12 cellular contexts compared by ENCODE assay signal in genomic region chr19:11433526-11433925, GRCh38. TPM values are rescaled to one million over a fixed set of nuclear protein-coding genes. Genes with fewer than 3 reads are reported as not detected.
DNase-seq lines count a peak whose midpoint lies in the region; ATAC-seq, FAIRE-seq and TF ChIP-seq lines count a peak whose summit lies in the region.
"Not testable (repeated sequence)": the region's sequence is repeated elsewhere in the genome, so short reads cannot be mapped to it uniquely, and the experiment has no call there.
"Had no signal": no experiment of that assay in that cellular context is flagged by ENCODE, and none has a peak within 500 bp of the region (broad histone marks: within the 10 kb centered on the region; RNA-seq: fewer than 3 reads in every experiment).

No MANE protein-coding gene starts in this region.

- H3K9me3 Mint-ChIP-seq in activated T-helper 1 cell treated with anti-CD3 and anti-CD28 coated beads, Interleukin-12 subunit alpha, Interleukin-12 subunit beta, Interleukin-2, Interleukin-4 antibody, amounts not matched to agents 30 ng/mL and 10 ng/mL and 1 ng/mL, durations not matched to agents 14 hours and 24 hours and 36 hours; stimulated activated effector memory CD8-positive, alpha-beta T cell treated with anti-CD3 and anti-CD28 coated beads, Interleukin-12 subunit alpha, Interleukin-12 subunit beta, amount 100 ng/mL, for 72 hours: not testable (repeated sequence)

- H3K27ac Mint-ChIP-seq in T-helper 17 cell, result peak overlapping the region; percentile 91
- not testable (repeated sequence) for H3K27ac Mint-ChIP-seq in activated T-helper 1 cell treated with anti-CD3 and anti-CD28 coated beads, Interleukin-12 subunit alpha, Interleukin-12 subunit beta, Interleukin-2, Interleukin-4 antibody, amounts not matched to agents 30 ng/mL and 10 ng/mL and 1 ng/mL, durations not matched to agents 14 hours and 24 hours and 36 hours; stimulated activated effector memory CD8-positive, alpha-beta T cell treated with anti-CD3 and anti-CD28 coated beads, Interleukin-12 subunit alpha, Interleukin-12 subunit beta, amount 100 ng/mL, for 72 hours

- CTCF ChIA-PET in HEK293 (lab: Yijun Ruan, JAX), result interaction anchor here (0.7 to 4.3 kb wide), 2 partner anchors 12 to 51 kb away, joined by 4 to 66 read pairs; partner anchors contain the start of gene EPOR
- CTCF ChIA-PET in K562 (lab: Yijun Ruan, JAX; ENCODE audit: low intra/inter-chr PET ratio), result not testable (repeated sequence)

- H3K36me3 ChIP-seq in HEK293 (ENCODE audit: control insufficient read depth in 2 of 2, insufficient read depth in 1 of 2, low read length in 2 of 2), result peaks cover 6 to 21% of the 10 kb centered on the region in 2 experiments; a peak in 2 of 3 replicates
- peaks cover 22% of the 10 kb centered on the region for H3K36me3 ChIP-seq in K562 (ENCODE audit: control insufficient read depth, insufficient read depth, low read length)

- not testable (repeated sequence) for H3K27me3 Mint-ChIP-seq in T-helper 17 cell; activated T-helper 1 cell treated with anti-CD3 and anti-CD28 coated beads, Interleukin-12 subunit alpha, Interleukin-12 subunit beta, Interleukin-2, Interleukin-4 antibody, amounts not matched to agents 30 ng/mL and 10 ng/mL and 1 ng/mL, durations not matched to agents 14 hours and 24 hours and 36 hours (ENCODE audit: insufficient read depth)

- not testable (repeated sequence) for TF ChIP-seq CTCF in HEK293 (tag by site-specific recombination; IDR thresholded peaks at IDR 0.05); K562 (IDR thresholded peaks at IDR 0.05 in 2 of 3, conservative IDR thresholded peaks at IDR 0.05 in 1 of 3; ENCODE audit: insufficient read depth in 2 of 3, low read depth in 1 of 3, low read length in 3 of 3)

- in situ Hi-C loops in K562 (cut with MboI), result not testable (repeated sequence)

- not testable (repeated sequence) for H3K36me3 Mint-ChIP-seq in T-helper 17 cell (ENCODE audit: low read depth)
- H3K36me3 Mint-ChIP-seq in activated T-helper 1 cell treated with anti-CD3 and anti-CD28 coated beads, Interleukin-12 subunit alpha, Interleukin-12 subunit beta, Interleukin-2, Interleukin-4 antibody, amounts not matched to agents 30 ng/mL and 10 ng/mL and 1 ng/mL, durations not matched to agents 14 hours and 24 hours and 36 hours (ENCODE audit: low read depth), result peaks cover 14% of the 10 kb centered on the region
- peaks cover 47% of the 10 kb centered on the region for H3K36me3 Mint-ChIP-seq in stimulated activated effector memory CD8-positive, alpha-beta T cell treated with anti-CD3 and anti-CD28 coated beads, Interleukin-12 subunit alpha, Interleukin-12 subunit beta, amount 100 ng/mL, for 72 hours

- H3K79me2 ChIP-seq in K562 (ENCODE audit: control insufficient read depth, insufficient read depth, low read length), result peaks cover 20% of the 10 kb centered on the region

- TF ChIP-seq RAD21 in K562 (CRISPR knock-in tag; conservative IDR thresholded peaks at IDR 0.05 in 1 of 2, IDR thresholded peaks at IDR 0.05 in 1 of 2), result not testable (repeated sequence)

- not testable (repeated sequence) for DNase-seq in T-helper 17 cell; activated T-helper 1 cell treated with anti-CD3 and anti-CD28 coated beads, Interleukin-12 subunit alpha, Interleukin-12 subunit beta, Interleukin-2, Interleukin-4 antibody, amounts not matched to agents 30 ng/mL and 10 ng/mL and 1 ng/mL, durations not matched to agents 14 hours and 24 hours and 36 hours (ENCODE audit: low spot score); K562 (ENCODE audit: extremely low read depth in 1 of 4, low spot score in 3 of 4); stimulated activated effector memory CD8-positive, alpha-beta T cell treated with anti-CD3 and anti-CD28 coated beads, Interleukin-12 subunit alpha, Interleukin-12 subunit beta, amount 100 ng/mL, for 72 hours (ENCODE audit: low spot score in 2 of 2)

- not testable (repeated sequence) for H3K4me1 ChIP-seq in HEK293 (ENCODE audit: control insufficient read depth, insufficient read depth, low read length)
- H3K4me1 ChIP-seq in K562 (replicated peaks in 1 of 2; ENCODE audit: control insufficient read depth in 2 of 2, insufficient read depth in 2 of 2, low read length in 2 of 2), result peaks cover 11 to 22% of the 10 kb centered on the region in 2 experiments; a peak in 4 of 5 replicates

- H3K4me3 ChIP-seq in HEK293 (ENCODE audit: low read depth, low read length); K562: not testable (repeated sequence)

- H3K9me3 ChIP-seq in HEK293 (ENCODE audit: control insufficient read depth, insufficient read depth, low read depth, low read length); T-helper 17 cell (ENCODE audit: control insufficient read depth, low read length, poor library complexity, severe bottlenecking); K562 (replicated peaks; ENCODE audit: control insufficient read depth, insufficient read depth, low read depth, low read length): not testable (repeated sequence)

- H3K27ac ChIP-seq in HEK293 (ENCODE audit: extremely low read depth, low read depth, low read length); K562 (ENCODE audit: extremely low read depth, low read depth, low read length): not testable (repeated sequence)

- not testable (repeated sequence) for H3K27me3 ChIP-seq in K562 (ENCODE audit: control insufficient read depth in 2 of 2, insufficient read depth in 2 of 2, low read length in 2 of 2)

- H2AFZ ChIP-seq in K562 (ENCODE audit: low read depth, low read length), result not testable (repeated sequence)

- H3K4me3 Mint-ChIP-seq in T-helper 17 cell, result peak overlapping the region; percentile 36
- peak overlapping the region; percentile 11 for H3K4me3 Mint-ChIP-seq in activated T-helper 1 cell treated with anti-CD3 and anti-CD28 coated beads, Interleukin-12 subunit alpha, Interleukin-12 subunit beta, Interleukin-2, Interleukin-4 antibody, amounts not matched to agents 30 ng/mL and 10 ng/mL and 1 ng/mL, durations not matched to agents 14 hours and 24 hours and 36 hours
- H3K4me3 Mint-ChIP-seq in stimulated activated effector memory CD8-positive, alpha-beta T cell treated with anti-CD3 and anti-CD28 coated beads, Interleukin-12 subunit alpha, Interleukin-12 subunit beta, amount 100 ng/mL, for 72 hours, result peak overlapping the region; percentile 100

- not testable (repeated sequence) for H3K9ac ChIP-seq in K562 (ENCODE audit: insufficient read depth in 1 of 2, low read depth in 2 of 2, low read length in 2 of 2)

- intact Hi-C loops in activated T-helper 1 cell treated with anti-CD3 and anti-CD28 coated beads, Interleukin-12 subunit alpha, Interleukin-12 subunit beta, Interleukin-2, Interleukin-4 antibody, amounts not matched to agents 30 ng/mL and 10 ng/mL and 1 ng/mL, durations not matched to agents 14 hours and 24 hours and 36 hours (cut with micrococcal nuclease), result loop anchor here (10.0 kb wide), 2 partner anchors 491 to 1329 kb away; partner anchors contain the start of genes ANGPTL6, PPAN and ZNF700
- intact Hi-C loops in K562 (cut with micrococcal nuclease), result not testable (repeated sequence)

- H3K4me1 Mint-ChIP-seq in T-helper 17 cell, result not testable (repeated sequence)
- peaks cover 19% of the 10 kb centered on the region for H3K4me1 Mint-ChIP-seq in activated T-helper 1 cell treated with anti-CD3 and anti-CD28 coated beads, Interleukin-12 subunit alpha, Interleukin-12 subunit beta, Interleukin-2, Interleukin-4 antibody, amounts not matched to agents 30 ng/mL and 10 ng/mL and 1 ng/mL, durations not matched to agents 14 hours and 24 hours and 36 hours (ENCODE audit: low read depth)
- peaks cover 23% of the 10 kb centered on the region for H3K4me1 Mint-ChIP-seq in stimulated activated effector memory CD8-positive, alpha-beta T cell treated with anti-CD3 and anti-CD28 coated beads, Interleukin-12 subunit alpha, Interleukin-12 subunit beta, amount 100 ng/mL, for 72 hours

- POLR2A ChIA-PET in HEK293 (lab: Yijun Ruan, JAX), result not testable (repeated sequence)
- POLR2A ChIA-PET in K562 (lab: Yijun Ruan, JAX), result interaction anchor here (1.2 kb wide), 1 partner anchor 9 kb away, joined by 3 read pairs; no protein-coding TSS in a partner anchor

- ATAC-seq in T-helper 17 cell; K562; stimulated activated effector memory CD8-positive, alpha-beta T cell treated with anti-CD3 and anti-CD28 coated beads, Interleukin-12 subunit alpha, Interleukin-12 subunit beta, amount 100 ng/mL, for 72 hours: not testable (repeated sequence)

- not testable (repeated sequence) for H3K4me2 ChIP-seq in K562 (ENCODE audit: insufficient read depth, low read length)

- not testable (repeated sequence) for FAIRE-seq in K562 (lab: Jason Lieb, UNC)

- not testable (repeated sequence) for TF ChIP-seq POLR2A in K562 (conservative IDR thresholded peaks at IDR 0.05)

- BruUV-seq in K562 (replicated peaks; lab: Mats Ljungman, UMichigan), result not testable (repeated sequence)

- not testable (repeated sequence) for TF ChIP-seq EP300 in K562 (IDR thresholded peaks at IDR 0.05; ENCODE audit: low read length)

- 80% methylated on average over 3 of the region's 3 CpGs for WGBS in K562 (ENCODE audit: insufficient coverage, low coverage, missing lambda C conversion rate)

- not testable (repeated sequence) for H4K20me1 ChIP-seq in K562 (replicated peaks; ENCODE audit: control insufficient read depth, insufficient read depth, low read length)

- H3K9me1 ChIP-seq in K562 (ENCODE audit: control insufficient read depth, insufficient read depth, low read length), result not testable (repeated sequence)

RNA-seq across cellular contexts. Expression of gene ODAD3, which starts 1.4 kb away (rescaled TPM):
- not detected for total RNA-seq in T-helper 17 cell
- total RNA-seq in activated T-helper 1 cell treated with anti-CD3 and anti-CD28 coated beads, Interleukin-12 subunit alpha, Interleukin-12 subunit beta, Interleukin-2, Interleukin-4 antibody, amounts not matched to agents 30 ng/mL and 10 ng/mL and 1 ng/mL, durations not matched to agents 14 hours and 24 hours and 36 hours, result not detected in 2 replicates
- total RNA-seq in K562 (2011; cell fraction: chromatin; rRNA removed; ENCODE audit: low replicate concordance), result 0.25 and 0.74 TPM in 2 replicates
- 0.26 and 1.2 TPM in 2 replicates for total RNA-seq in K562 (2011; cell fraction: nucleolus; rRNA removed)
- total RNA-seq in K562 (2011; cell fraction: nucleoplasm; rRNA removed), result 0.29 TPM in 1 of 2 replicates, not detected in the other
- 0.08 and 0.14 TPM in 2 replicates for total RNA-seq in K562 (2014; rRNA removed)
- 0.11 TPM in 1 of 2 replicates, not detected in the other for total RNA-seq in K562 (2014; rRNA removed; fragmentation: Illumina TruSeq; extraction: Trizol)
- total RNA-seq in K562 (2015; rRNA removed; fragmentation: Illumina TruSeq; extraction: Trizol), result 0.08 TPM in 1 of 2 replicates, not detected in the other
- total RNA-seq in K562 (2021), result 0.18 and 0.51 TPM in 2 replicates
- 0.19 TPM in 1 of 2 replicates, not detected in the other for polyA plus RNA-seq in K562 (2011; rRNA removed)
- polyA plus RNA-seq in K562 (2011; cell fraction: cytosol; rRNA removed), result 0.12 TPM in 2 replicates
- 0.54 and 0.66 TPM in 2 replicates for polyA plus RNA-seq in K562 (2011; cell fraction: nucleus; rRNA removed)
- 0.16 and 0.19 TPM in 2 replicates for polyA plus RNA-seq in K562 (2012)
- polyA plus RNA-seq in K562 (2014; fragmentation: Illumina TruSeq; extraction: Trizol), result 0.08 and 0.12 TPM in 2 replicates
- polyA plus RNA-seq in K562 (2014; fragmentation: Nextera tagmentation; extraction: Ambion mirVana), result under 1 TPM; 0.07 to 0.18 TPM
- polyA plus RNA-seq in K562 (2014; rRNA removed), result 0.72 and 1.5 TPM in 2 replicates
- polyA minus RNA-seq in K562 (2011; rRNA and poly(A)+ RNA removed), result not detected in 2 replicates
- polyA minus RNA-seq in K562 (2011; cell fraction: cytosol; rRNA and poly(A)+ RNA removed), result not detected in 2 replicates
- 0.13 and 0.22 TPM in 2 replicates for polyA minus RNA-seq in K562 (2011; cell fraction: nucleus; rRNA and poly(A)+ RNA removed)
- total RNA-seq: Caco-2; CD4-positive, CD25-positive, alpha-beta regulatory T cell; CD8-positive, alpha-beta T cell had no signal
- polyA plus RNA-seq: CD4-positive, CD25-positive, alpha-beta regulatory T cell had no signal

RNA-seq across cellular contexts. Expression of gene PRKCSH, which starts 1.9 kb away (rescaled TPM):
- total RNA-seq in T-helper 17 cell (100 to 1,000 TPM; 233 to 250 TPM), K562 (2014; rRNA removed) (99.4 and 135 TPM in 2 replicates), K562 (2014; rRNA removed; fragmentation: Illumina TruSeq; extraction: Trizol) (25.6 and 28.4 TPM in 2 replicates), K562 (2015; rRNA removed; fragmentation: Illumina TruSeq; extraction: Trizol) (48.1 and 52.1 TPM in 2 replicates), K562 (2021) (297 and 303 TPM in 2 replicates)
- total RNA-seq in activated T-helper 1 cell treated with anti-CD3 and anti-CD28 coated beads, Interleukin-12 subunit alpha, Interleukin-12 subunit beta, Interleukin-2, Interleukin-4 antibody, amounts not matched to agents 30 ng/mL and 10 ng/mL and 1 ng/mL, durations not matched to agents 14 hours and 24 hours and 36 hours, result 322 and 334 TPM in 2 replicates
- 161 and 438 TPM in 2 replicates for total RNA-seq in K562 (2011; cell fraction: chromatin; rRNA removed; ENCODE audit: low replicate concordance)
- total RNA-seq in K562 (2011; cell fraction: nucleolus; rRNA removed), result 419 and 446 TPM in 2 replicates
- 236 and 271 TPM in 2 replicates for total RNA-seq in K562 (2011; cell fraction: nucleoplasm; rRNA removed)
- polyA plus RNA-seq in K562 (2011; rRNA removed) (39.1 and 96.2 TPM in 2 replicates), K562 (2014; fragmentation: Illumina TruSeq; extraction: Trizol) (155 and 235 TPM in 2 replicates), K562 (2014; fragmentation: Nextera tagmentation; extraction: Ambion mirVana) (1 to 10 TPM; 2.3 to 6.9 TPM), K562 (2014; rRNA removed) (76.5 and 88.9 TPM in 2 replicates)
- polyA plus RNA-seq in K562 (2011; cell fraction: cytosol; rRNA removed), result 68.3 and 79.6 TPM in 2 replicates
- polyA plus RNA-seq in K562 (2011; cell fraction: nucleus; rRNA removed), result 221 and 243 TPM in 2 replicates
- 242 and 451 TPM in 2 replicates for polyA plus RNA-seq in K562 (2012)
- polyA minus RNA-seq in K562 (2011; rRNA and poly(A)+ RNA removed), result 31.6 and 32.5 TPM in 2 replicates
- 147 and 227 TPM in 2 replicates for polyA minus RNA-seq in K562 (2011; cell fraction: cytosol; rRNA and poly(A)+ RNA removed)
- polyA minus RNA-seq in K562 (2011; cell fraction: nucleus; rRNA and poly(A)+ RNA removed), result 56.5 and 75.8 TPM in 2 replicates

RNA-seq across cellular contexts. Expression of gene RGL3, which starts 14.4 kb away (rescaled TPM):
- not detected for total RNA-seq in T-helper 17 cell
- total RNA-seq in activated T-helper 1 cell treated with anti-CD3 and anti-CD28 coated beads, Interleukin-12 subunit alpha, Interleukin-12 subunit beta, Interleukin-2, Interleukin-4 antibody, amounts not matched to agents 30 ng/mL and 10 ng/mL and 1 ng/mL, durations not matched to agents 14 hours and 24 hours and 36 hours, result not detected in 2 replicates
- total RNA-seq in K562 (2011; cell fraction: chromatin; rRNA removed; ENCODE audit: low replicate concordance), result 1.2 and 4.6 TPM in 2 replicates
- total RNA-seq in K562 (2011; cell fraction: nucleolus; rRNA removed), result 1.3 and 1.5 TPM in 2 replicates
- 0.38 and 2.1 TPM in 2 replicates for total RNA-seq in K562 (2011; cell fraction: nucleoplasm; rRNA removed)
- total RNA-seq in K562 (2014; rRNA removed), result 0.16 and 0.32 TPM in 2 replicates
- not detected in 2 replicates for total RNA-seq in K562 (2014; rRNA removed; fragmentation: Illumina TruSeq; extraction: Trizol)
- 0.11 TPM in 1 of 2 replicates, not detected in the other for total RNA-seq in K562 (2015; rRNA removed; fragmentation: Illumina TruSeq; extraction: Trizol)
- total RNA-seq in K562 (2021), result 0.40 and 0.58 TPM in 2 replicates
- 0.26 and 0.61 TPM in 2 replicates for polyA plus RNA-seq in K562 (2011; rRNA removed)
- 0.34 and 0.40 TPM in 2 replicates for polyA plus RNA-seq in K562 (2011; cell fraction: cytosol; rRNA removed)
- 2.1 and 3.0 TPM in 2 replicates for polyA plus RNA-seq in K562 (2011; cell fraction: nucleus; rRNA removed)
- 0.52 and 1.4 TPM in 2 replicates for polyA plus RNA-seq in K562 (2012)
- 0.22 TPM in 2 replicates for polyA plus RNA-seq in K562 (2014; fragmentation: Illumina TruSeq; extraction: Trizol)
- polyA plus RNA-seq in K562 (2014; fragmentation: Nextera tagmentation; extraction: Ambion mirVana), result not detected
- polyA plus RNA-seq in K562 (2014; rRNA removed), result 0.09 and 0.12 TPM in 2 replicates
- 0.14 TPM in 1 of 2 replicates, not detected in the other for polyA minus RNA-seq in K562 (2011; rRNA and poly(A)+ RNA removed)
- polyA minus RNA-seq in K562 (2011; cell fraction: cytosol; rRNA and poly(A)+ RNA removed), result 2.7 TPM in 1 of 2 replicates, not detected in the other
- polyA minus RNA-seq in K562 (2011; cell fraction: nucleus; rRNA and poly(A)+ RNA removed), result 0.33 and 0.67 TPM in 2 replicates
- total RNA-seq: A673; CD4-positive, CD25-positive, alpha-beta regulatory T cell; CD8-positive, alpha-beta T cell; GM12878 had no signal
- polyA plus RNA-seq: CD4-positive, CD25-positive, alpha-beta regulatory T cell; GM12878 had no signal

RNA-seq across cellular contexts. Expression of gene ELAVL3, which starts 47.3 kb away (rescaled TPM):
- total RNA-seq in T-helper 17 cell (under 1 TPM in 1 of 2 donors, not detected in 1; 0.26 TPM), K562 (2014; rRNA removed) (0.16 TPM in 1 of 2 replicates, not detected in the other), K562 (2014; rRNA removed; fragmentation: Illumina TruSeq; extraction: Trizol) (not detected in 2 replicates), K562 (2015; rRNA removed; fragmentation: Illumina TruSeq; extraction: Trizol) (not detected in 2 replicates), K562 (2021) (not detected in 2 replicates)
- 0.34 TPM in 1 of 2 replicates, not detected in the other for total RNA-seq in activated T-helper 1 cell treated with anti-CD3 and anti-CD28 coated beads, Interleukin-12 subunit alpha, Interleukin-12 subunit beta, Interleukin-2, Interleukin-4 antibody, amounts not matched to agents 30 ng/mL and 10 ng/mL and 1 ng/mL, durations not matched to agents 14 hours and 24 hours and 36 hours
- total RNA-seq in K562 (2011; cell fraction: chromatin; rRNA removed; ENCODE audit: low replicate concordance), result not detected in 2 replicates
- not detected in 2 replicates for total RNA-seq in K562 (2011; cell fraction: nucleolus; rRNA removed)
- not detected in 2 replicates for total RNA-seq in K562 (2011; cell fraction: nucleoplasm; rRNA removed)
- polyA plus RNA-seq in K562 (2011; rRNA removed) (not detected in 2 replicates), K562 (2014; fragmentation: Illumina TruSeq; extraction: Trizol) (not detected in 2 replicates), K562 (2014; fragmentation: Nextera tagmentation; extraction: Ambion mirVana) (not detected), K562 (2014; rRNA removed) (not detected in 2 replicates)
- polyA plus RNA-seq in K562 (2011; cell fraction: cytosol; rRNA removed), result not detected in 2 replicates
- not detected in 2 replicates for polyA plus RNA-seq in K562 (2011; cell fraction: nucleus; rRNA removed)
- polyA plus RNA-seq in K562 (2012), result 0.01 TPM in 1 of 2 replicates, not detected in the other
- not detected in 2 replicates for polyA minus RNA-seq in K562 (2011; rRNA and poly(A)+ RNA removed)
- not detected in 2 replicates for polyA minus RNA-seq in K562 (2011; cell fraction: cytosol; rRNA and poly(A)+ RNA removed)
- not detected in 2 replicates for polyA minus RNA-seq in K562 (2011; cell fraction: nucleus; rRNA and poly(A)+ RNA removed)
- total RNA-seq: A172; Caco-2; CD4-positive, CD25-positive, alpha-beta regulatory T cell; GM23248 had no signal
- polyA plus RNA-seq: CD4-positive, CD25-positive, alpha-beta regulatory T cell; GM23248 had no signal

RNA-seq across cellular contexts. Expression of gene EPOR, which starts 49.4 kb away (rescaled TPM):
- total RNA-seq in T-helper 17 cell (1 to 10 TPM; 7.3 to 9.9 TPM), K562 (2014; rRNA removed) (10.0 and 14.7 TPM in 2 replicates), K562 (2014; rRNA removed; fragmentation: Illumina TruSeq; extraction: Trizol) (2.8 and 3.3 TPM in 2 replicates), K562 (2015; rRNA removed; fragmentation: Illumina TruSeq; extraction: Trizol) (5.0 and 5.2 TPM in 2 replicates), K562 (2021) (14.1 and 15.6 TPM in 2 replicates)
- 7.3 and 7.9 TPM in 2 replicates for total RNA-seq in activated T-helper 1 cell treated with anti-CD3 and anti-CD28 coated beads, Interleukin-12 subunit alpha, Interleukin-12 subunit beta, Interleukin-2, Interleukin-4 antibody, amounts not matched to agents 30 ng/mL and 10 ng/mL and 1 ng/mL, durations not matched to agents 14 hours and 24 hours and 36 hours
- total RNA-seq in K562 (2011; cell fraction: chromatin; rRNA removed; ENCODE audit: low replicate concordance), result 15.0 and 49.1 TPM in 2 replicates
- 46.8 and 47.2 TPM in 2 replicates for total RNA-seq in K562 (2011; cell fraction: nucleolus; rRNA removed)
- 28.8 and 30.8 TPM in 2 replicates for total RNA-seq in K562 (2011; cell fraction: nucleoplasm; rRNA removed)
- polyA plus RNA-seq in K562 (2011; rRNA removed) (8.7 and 9.2 TPM in 2 replicates), K562 (2014; fragmentation: Illumina TruSeq; extraction: Trizol) (8.5 and 8.9 TPM in 2 replicates), K562 (2014; fragmentation: Nextera tagmentation; extraction: Ambion mirVana) (1 to 10 TPM; 1.3 TPM), K562 (2014; rRNA removed) (17.0 and 17.9 TPM in 2 replicates)
- polyA plus RNA-seq in K562 (2011; cell fraction: cytosol; rRNA removed), result 7.9 and 28.0 TPM in 2 replicates
- 17.3 and 44.3 TPM in 2 replicates for polyA plus RNA-seq in K562 (2011; cell fraction: nucleus; rRNA removed)
- polyA plus RNA-seq in K562 (2012), result 11.3 and 13.7 TPM in 2 replicates
- 1.9 and 4.3 TPM in 2 replicates for polyA minus RNA-seq in K562 (2011; rRNA and poly(A)+ RNA removed)
- 6.1 and 8.2 TPM in 2 replicates for polyA minus RNA-seq in K562 (2011; cell fraction: cytosol; rRNA and poly(A)+ RNA removed)
- polyA minus RNA-seq in K562 (2011; cell fraction: nucleus; rRNA and poly(A)+ RNA removed), result 5.2 and 6.9 TPM in 2 replicates

Comparison
In these comparisons a context has a peak if more than half of its experiments do, and no peak if none do; other contexts are left out.
1. H3K4me3 Mint-ChIP-seq: peak in every context shown above with its lines; median percentile 100 in stimulated activated effector memory CD8-positive, alpha-beta T cell treated with anti-CD3 and anti-CD28 coated beads, Interleukin-12 subunit alpha, Interleukin-12 subunit beta, amount 100 ng/mL, for 72 hours; 36 in T-helper 17 cell; 11 in activated T-helper 1 cell treated with anti-CD3 and anti-CD28 coated beads, Interleukin-12 subunit alpha, Interleukin-12 subunit beta, Interleukin-2, Interleukin-4 antibody, amounts not matched to agents 30 ng/mL and 10 ng/mL and 1 ng/mL, durations not matched to agents 14 hours and 24 hours and 36 hours.